In genomic region chr17:59464246-59464645, GRCh38 we compare ENCODE assay signal across 1 cellular context.
TF ChIP-seq lines count a peak whose summit lies in the region.

No MANE protein-coding gene starts in this region.

TF ChIP-seq in GM12878, 131 proteins besides CTCF, POLR2A, EP300 and RAD21 (continued from another document):
- TF ChIP-seq, protein P1, sequence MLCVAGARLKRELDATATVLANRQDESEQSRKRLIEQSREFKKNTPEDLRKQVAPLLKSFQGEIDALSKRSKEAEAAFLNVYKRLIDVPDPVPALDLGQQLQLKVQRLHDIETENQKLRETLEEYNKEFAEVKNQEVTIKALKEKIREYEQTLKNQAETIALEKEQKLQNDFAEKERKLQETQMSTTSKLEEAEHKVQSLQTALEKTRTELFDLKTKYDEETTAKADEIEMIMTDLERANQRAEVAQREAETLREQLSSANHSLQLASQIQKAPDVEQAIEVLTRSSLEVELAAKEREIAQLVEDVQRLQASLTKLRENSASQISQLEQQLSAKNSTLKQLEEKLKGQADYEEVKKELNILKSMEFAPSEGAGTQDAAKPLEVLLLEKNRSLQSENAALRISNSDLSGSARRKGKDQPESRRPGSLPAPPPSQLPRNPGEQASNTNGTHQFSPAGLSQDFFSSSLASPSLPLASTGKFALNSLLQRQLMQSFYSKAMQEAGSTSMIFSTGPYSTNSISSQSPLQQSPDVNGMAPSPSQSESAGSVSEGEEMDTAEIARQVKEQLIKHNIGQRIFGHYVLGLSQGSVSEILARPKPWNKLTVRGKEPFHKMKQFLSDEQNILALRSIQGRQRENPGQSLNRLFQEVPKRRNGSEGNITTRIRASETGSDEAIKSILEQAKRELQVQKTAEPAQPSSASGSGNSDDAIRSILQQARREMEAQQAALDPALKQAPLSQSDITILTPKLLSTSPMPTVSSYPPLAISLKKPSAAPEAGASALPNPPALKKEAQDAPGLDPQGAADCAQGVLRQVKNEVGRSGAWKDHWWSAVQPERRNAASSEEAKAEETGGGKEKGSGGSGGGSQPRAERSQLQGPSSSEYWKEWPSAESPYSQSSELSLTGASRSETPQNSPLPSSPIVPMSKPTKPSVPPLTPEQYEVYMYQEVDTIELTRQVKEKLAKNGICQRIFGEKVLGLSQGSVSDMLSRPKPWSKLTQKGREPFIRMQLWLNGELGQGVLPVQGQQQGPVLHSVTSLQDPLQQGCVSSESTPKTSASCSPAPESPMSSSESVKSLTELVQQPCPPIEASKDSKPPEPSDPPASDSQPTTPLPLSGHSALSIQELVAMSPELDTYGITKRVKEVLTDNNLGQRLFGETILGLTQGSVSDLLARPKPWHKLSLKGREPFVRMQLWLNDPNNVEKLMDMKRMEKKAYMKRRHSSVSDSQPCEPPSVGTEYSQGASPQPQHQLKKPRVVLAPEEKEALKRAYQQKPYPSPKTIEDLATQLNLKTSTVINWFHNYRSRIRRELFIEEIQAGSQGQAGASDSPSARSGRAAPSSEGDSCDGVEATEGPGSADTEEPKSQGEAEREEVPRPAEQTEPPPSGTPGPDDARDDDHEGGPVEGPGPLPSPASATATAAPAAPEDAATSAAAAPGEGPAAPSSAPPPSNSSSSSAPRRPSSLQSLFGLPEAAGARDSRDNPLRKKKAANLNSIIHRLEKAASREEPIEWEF (IDR thresholded peaks at IDR 0.05; ENCODE audit: insufficient replicate concordance, low read depth, low read length): no peak
- TF ChIP-seq MTA2 (IDR thresholded peaks at IDR 0.05; ENCODE audit: low read depth): no peak
- TF ChIP-seq SMAD1 (IDR thresholded peaks at IDR 0.05; ENCODE audit: low read depth, partially characterized antibody): no peak
- TF ChIP-seq CBX5 (IDR thresholded peaks at IDR 0.05; ENCODE audit: low read depth): no peak
- TF ChIP-seq, protein P2, sequence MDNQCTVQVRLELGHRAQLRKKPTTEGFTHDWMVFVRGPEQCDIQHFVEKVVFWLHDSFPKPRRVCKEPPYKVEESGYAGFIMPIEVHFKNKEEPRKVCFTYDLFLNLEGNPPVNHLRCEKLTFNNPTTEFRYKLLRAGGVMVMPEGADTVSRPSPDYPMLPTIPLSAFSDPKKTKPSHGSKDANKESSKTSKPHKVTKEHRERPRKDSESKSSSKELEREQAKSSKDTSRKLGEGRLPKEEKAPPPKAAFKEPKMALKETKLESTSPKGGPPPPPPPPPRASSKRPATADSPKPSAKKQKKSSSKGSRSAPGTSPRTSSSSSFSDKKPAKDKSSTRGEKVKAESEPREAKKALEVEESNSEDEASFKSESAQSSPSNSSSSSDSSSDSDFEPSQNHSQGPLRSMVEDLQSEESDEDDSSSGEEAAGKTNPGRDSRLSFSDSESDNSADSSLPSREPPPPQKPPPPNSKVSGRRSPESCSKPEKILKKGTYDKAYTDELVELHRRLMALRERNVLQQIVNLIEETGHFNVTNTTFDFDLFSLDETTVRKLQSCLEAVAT (IDR thresholded peaks at IDR 0.05): no peak
- TF ChIP-seq PAX5 (IDR thresholded peaks at IDR 0.05; ENCODE audit: borderline replicate concordance, low read depth, low read length): no peak
- TF ChIP-seq SREBF1 (IDR thresholded peaks at IDR 0.05; ENCODE audit: low read length): no peak
- no peak for TF ChIP-seq RB1 (IDR thresholded peaks at IDR 0.05; ENCODE audit: borderline replicate concordance)
- TF ChIP-seq NR2F1 (conservative IDR thresholded peaks at IDR 0.05): no peak
- no peak for TF ChIP-seq ZSCAN29 (IDR thresholded peaks at IDR 0.05)
- TF ChIP-seq CBFB (IDR thresholded peaks at IDR 0.05; ENCODE audit: low read depth): no peak
- no peak for TF ChIP-seq HDAC6 (IDR thresholded peaks at IDR 0.05; ENCODE audit: unreplicated experiment)
- TF ChIP-seq RBBP5 (conservative IDR thresholded peaks at IDR 0.05): no peak
- TF ChIP-seq, protein P3, sequence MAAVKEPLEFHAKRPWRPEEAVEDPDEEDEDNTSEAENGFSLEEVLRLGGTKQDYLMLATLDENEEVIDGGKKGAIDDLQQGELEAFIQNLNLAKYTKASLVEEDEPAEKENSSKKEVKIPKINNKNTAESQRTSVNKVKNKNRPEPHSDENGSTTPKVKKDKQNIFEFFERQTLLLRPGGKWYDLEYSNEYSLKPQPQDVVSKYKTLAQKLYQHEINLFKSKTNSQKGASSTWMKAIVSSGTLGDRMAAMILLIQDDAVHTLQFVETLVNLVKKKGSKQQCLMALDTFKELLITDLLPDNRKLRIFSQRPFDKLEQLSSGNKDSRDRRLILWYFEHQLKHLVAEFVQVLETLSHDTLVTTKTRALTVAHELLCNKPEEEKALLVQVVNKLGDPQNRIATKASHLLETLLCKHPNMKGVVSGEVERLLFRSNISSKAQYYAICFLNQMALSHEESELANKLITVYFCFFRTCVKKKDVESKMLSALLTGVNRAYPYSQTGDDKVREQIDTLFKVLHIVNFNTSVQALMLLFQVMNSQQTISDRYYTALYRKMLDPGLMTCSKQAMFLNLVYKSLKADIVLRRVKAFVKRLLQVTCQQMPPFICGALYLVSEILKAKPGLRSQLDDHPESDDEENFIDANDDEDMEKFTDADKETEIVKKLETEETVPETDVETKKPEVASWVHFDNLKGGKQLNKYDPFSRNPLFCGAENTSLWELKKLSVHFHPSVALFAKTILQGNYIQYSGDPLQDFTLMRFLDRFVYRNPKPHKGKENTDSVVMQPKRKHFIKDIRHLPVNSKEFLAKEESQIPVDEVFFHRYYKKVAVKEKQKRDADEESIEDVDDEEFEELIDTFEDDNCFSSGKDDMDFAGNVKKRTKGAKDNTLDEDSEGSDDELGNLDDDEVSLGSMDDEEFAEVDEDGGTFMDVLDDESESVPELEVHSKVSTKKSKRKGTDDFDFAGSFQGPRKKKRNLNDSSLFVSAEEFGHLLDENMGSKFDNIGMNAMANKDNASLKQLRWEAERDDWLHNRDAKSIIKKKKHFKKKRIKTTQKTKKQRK (IDR thresholded peaks at IDR 0.05; ENCODE audit: low read depth, low read length): no peak
- TF ChIP-seq, protein P4, sequence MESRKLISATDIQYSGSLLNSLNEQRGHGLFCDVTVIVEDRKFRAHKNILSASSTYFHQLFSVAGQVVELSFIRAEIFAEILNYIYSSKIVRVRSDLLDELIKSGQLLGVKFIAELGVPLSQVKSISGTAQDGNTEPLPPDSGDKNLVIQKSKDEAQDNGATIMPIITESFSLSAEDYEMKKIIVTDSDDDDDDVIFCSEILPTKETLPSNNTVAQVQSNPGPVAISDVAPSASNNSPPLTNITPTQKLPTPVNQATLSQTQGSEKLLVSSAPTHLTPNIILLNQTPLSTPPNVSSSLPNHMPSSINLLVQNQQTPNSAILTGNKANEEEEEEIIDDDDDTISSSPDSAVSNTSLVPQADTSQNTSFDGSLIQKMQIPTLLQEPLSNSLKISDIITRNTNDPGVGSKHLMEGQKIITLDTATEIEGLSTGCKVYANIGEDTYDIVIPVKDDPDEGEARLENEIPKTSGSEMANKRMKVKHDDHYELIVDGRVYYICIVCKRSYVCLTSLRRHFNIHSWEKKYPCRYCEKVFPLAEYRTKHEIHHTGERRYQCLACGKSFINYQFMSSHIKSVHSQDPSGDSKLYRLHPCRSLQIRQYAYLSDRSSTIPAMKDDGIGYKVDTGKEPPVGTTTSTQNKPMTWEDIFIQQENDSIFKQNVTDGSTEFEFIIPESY (IDR thresholded peaks at IDR 0.05): no peak
- no peak for TF ChIP-seq EZH2 (IDR thresholded peaks at IDR 0.05; ENCODE audit: borderline replicate concordance, control insufficient read depth, low read depth, low read length)
- TF ChIP-seq TBL1XR1 (IDR thresholded peaks at IDR 0.05; ENCODE audit: low read depth, low read length): no peak
- no peak for TF ChIP-seq MEF2B (IDR thresholded peaks at IDR 0.05; ENCODE audit: partially characterized antibody, poor library complexity, severe bottlenecking)
